ENCODE assay signal across 5 cellular contexts in the genomic region with DNA sequence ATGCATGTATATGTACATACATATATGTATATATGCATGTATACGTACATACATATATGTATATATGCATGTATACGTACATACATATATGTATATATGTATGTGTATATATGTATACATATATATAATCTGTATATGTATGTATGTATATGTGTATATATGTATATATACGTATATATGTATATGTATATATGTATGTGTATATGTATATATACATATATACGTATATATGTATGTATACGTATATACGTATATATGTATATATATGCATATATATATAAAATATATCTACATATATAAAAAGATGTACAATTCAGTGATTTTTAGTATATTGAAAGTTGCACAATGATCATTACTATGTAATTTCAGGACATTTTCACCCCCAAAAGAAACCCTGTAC. TPM values are rescaled to one million over a fixed set of nuclear protein-coding genes. Genes with fewer than 3 reads are reported as not detected.
"Had no signal": no experiment of that assay in that cellular context is flagged by ENCODE, and none has a peak within 500 bp of the region (broad histone marks: within the 10 kb centered on the region; RNA-seq: fewer than 3 reads in every experiment).

No MANE protein-coding gene starts in this region.

RNA-seq across cellular contexts. Expression of a gene that starts 30.7 kb away (rescaled TPM):
- total RNA-seq: GM23248, H7, HepG2, HT1080 had no signal
- polyA plus RNA-seq: IgD-negative memory B cell had no signal
